Comparison of ENCODE assay signal across 11 cellular contexts in genomic region chr3:127785711-127786265, GRCh38. TPM values are rescaled to one million over a fixed set of nuclear protein-coding genes. Genes with fewer than 3 reads are reported as not detected.
DNase-seq lines count a peak whose midpoint lies in the region; ATAC-seq and TF ChIP-seq lines count a peak whose summit lies in the region.
"Had no signal": no experiment of that assay in that cellular context is flagged by ENCODE, and none has a peak within 500 bp of the region (broad histone marks: within the 10 kb centered on the region; RNA-seq: fewer than 3 reads in every experiment).

No MANE protein-coding gene starts in this region.

- no peaks in the 10 kb centered on the region for H3K9me3 ChIP-seq in mucosa of descending colon

- ATAC-seq in mucosa of descending colon (peak; percentile 53), HG02981 (IDR thresholded peaks at IDR 0.05; ENCODE audit: unreplicated experiment) (no peak)
- ATAC-seq in stimulated activated naive CD8-positive, alpha-beta T cell treated with anti-CD3 and anti-CD28 coated beads, Interleukin-15, Interleukin-2, amounts not matched to agents 100 U/mL and 50 U/mL, for 24 hours, result no peak

- DNase-seq in NCI-H2171 treated with DMSO at 0.1 percent for 48 hours (lab: John Stamatoyannopoulos, UW), result peak; percentile 66
- no peak for DNase-seq in NCI-H2171 (lab: John Stamatoyannopoulos, UW)
- peak in 2 of 3 donors; percentile 39 to 65 for DNase-seq in mucosa of descending colon
- no peak for DNase-seq in stimulated activated naive CD8-positive, alpha-beta T cell treated with anti-CD3 and anti-CD28 coated beads, Interleukin-15, Interleukin-2, amounts not matched to agents 100 U/mL and 50 U/mL, for 24 hours
- no peak for DNase-seq in NCI-H1930 (lab: John Stamatoyannopoulos, UW)
- DNase-seq: activated T-cell treated with anti-CD3 and anti-CD28 coated beads, Interleukin-2, amount 50 U/mL, for 48 hours; stimulated activated CD4-positive, alpha-beta T cell treated with anti-CD3 and anti-CD28 coated beads, Interleukin-1b, Interleukin-23, amount 100 ng/mL, for 48 hours; SW 1271 had no signal

- H3K4me3 ChIP-seq in mucosa of descending colon, result no peak overlapping the region

- TF ChIP-seq CTCF in mucosa of descending colon (IDR thresholded peaks at IDR 0.05), result no peak

- peaks cover 39% of the 10 kb centered on the region for H3K4me1 ChIP-seq in mucosa of descending colon (ENCODE audit: low read depth)

- no peaks in the 10 kb centered on the region for H3K36me3 ChIP-seq in mucosa of descending colon (ENCODE audit: low read depth)

- H3K27ac ChIP-seq in cingulate gyrus (ENCODE audit: low read depth, low read length), result peak overlapping the region; percentile 89
- H3K27ac ChIP-seq in temporal lobe (ENCODE audit: low read depth, low read length), result peak overlapping the region; percentile 59

- intact Hi-C loops in mucosa of descending colon (cut with DNase I, micrococcal nuclease), result no loop called here

RNA-seq across cellular contexts. Expression of gene MGLL, which starts 36.5 kb away (rescaled TPM):
- 100 to 1,000 TPM; 212 to 515 (median 221) TPM for total RNA-seq in mucosa of descending colon
- total RNA-seq in temporal lobe, result 35.7 TPM

Comparison
In these comparisons a context has a peak if more than half of its experiments do, and no peak if none do; other contexts are left out.
1. DNase-seq: peak in NCI-H2171 treated with DMSO at 0.1 percent for 48 hours (single experiment) and mucosa of descending colon (2 of 3); none in NCI-H2171 (single experiment), stimulated activated naive CD8-positive, alpha-beta T cell treated with anti-CD3 and anti-CD28 coated beads, Interleukin-15, Interleukin-2, amounts not matched to agents 100 U/mL and 50 U/mL, for 24 hours (single experiment) and NCI-H1930 (0 of 2).